ENCODE assay signal across 36 cellular contexts in the genomic region with DNA sequence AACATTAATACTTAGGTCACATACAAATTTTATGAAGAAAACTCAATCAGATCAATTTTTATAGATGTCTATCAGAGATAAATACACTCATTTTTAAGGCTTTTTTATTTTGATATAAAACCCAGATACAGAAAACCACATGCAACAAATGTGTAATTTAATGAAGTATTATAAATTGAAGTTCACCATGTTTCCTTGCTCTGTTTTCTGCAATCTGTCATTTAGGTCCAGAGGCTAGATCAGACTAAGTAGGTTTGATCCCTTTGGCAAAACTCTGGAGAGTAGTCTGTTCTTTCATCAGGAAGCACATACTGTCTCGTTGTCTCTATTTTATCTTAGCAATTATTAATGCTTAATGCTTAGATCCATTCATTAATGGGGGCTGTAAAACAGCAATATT.
"Had no signal": no experiment of that assay in that cellular context is flagged by ENCODE, and none has a peak within 500 bp of the region (broad histone marks: within the 10 kb centered on the region; RNA-seq: fewer than 3 reads in every experiment).

No MANE protein-coding gene starts in this region.

- H3K9me3 Mint-ChIP-seq: activated naive CD4-positive, alpha-beta T cell treated with anti-CD3 and anti-CD28 coated beads, Interleukin-2, amount 10 ng/mL, durations not matched to agents 7 days and 5 days; activated naive CD4-positive, alpha-beta T cell treated with anti-CD3 and anti-CD28 coated beads, Interleukin-2, amount 50 U/mL, for 24 hours; activated naive CD8-positive, alpha-beta T cell treated with anti-CD3 and anti-CD28 coated beads for 36 hours; activated naive CD8-positive, alpha-beta T cell treated with anti-CD3 and anti-CD28 coated beads, Interleukin-2, amount 10 ng/mL, durations not matched to agents 7 days and 5 days; activated naive CD8-positive, alpha-beta T cell treated with anti-CD3 and anti-CD28 coated beads, Interleukin-2, amount 50 U/mL, for 24 hours; activated T-cell treated with anti-CD3 and anti-CD28 coated beads, Interleukin-2, amount 50 U/mL, for 4 hours; activated T-cell treated with anti-CD3 and anti-CD28 coated beads, Interleukin-2, amount 50 U/mL, for 72 hours; activated T-helper 17 cell treated with anti-CD3 and anti-CD28 coated beads, Interleukin-2, amount 50 U/mL, for 72 hours; central memory CD8-positive, alpha-beta T cell had no signal

- H3K27me3 Mint-ChIP-seq: activated naive CD4-positive, alpha-beta T cell treated with anti-CD3 and anti-CD28 coated beads, Interleukin-2, amount 10 ng/mL, durations not matched to agents 7 days and 5 days; activated naive CD4-positive, alpha-beta T cell treated with anti-CD3 and anti-CD28 coated beads, Interleukin-2, amount 50 U/mL, for 24 hours; activated naive CD8-positive, alpha-beta T cell; activated naive CD8-positive, alpha-beta T cell treated with anti-CD3 and anti-CD28 coated beads for 36 hours; activated naive CD8-positive, alpha-beta T cell treated with anti-CD3 and anti-CD28 coated beads, Interleukin-2, amount 10 ng/mL, durations not matched to agents 7 days and 5 days; activated naive CD8-positive, alpha-beta T cell treated with anti-CD3 and anti-CD28 coated beads, Interleukin-2, amount 50 U/mL, for 24 hours; activated T-helper 17 cell treated with anti-CD3 and anti-CD28 coated beads, Interleukin-2, amount 50 U/mL, for 72 hours; brain; central memory CD8-positive, alpha-beta T cell had no signal

- H3K27ac Mint-ChIP-seq: activated naive CD4-positive, alpha-beta T cell treated with anti-CD3 and anti-CD28 coated beads for 36 hours; activated naive CD4-positive, alpha-beta T cell treated with anti-CD3 and anti-CD28 coated beads, Interleukin-2, amount 10 ng/mL, durations not matched to agents 7 days and 5 days; activated naive CD4-positive, alpha-beta T cell treated with anti-CD3 and anti-CD28 coated beads, Interleukin-2, amount 50 U/mL, for 24 hours; activated naive CD4-positive, alpha-beta T cell treated with anti-CD3 and anti-CD28 coated beads, Interleukin-2, amount 50 U/mL, for 72 hours; activated naive CD8-positive, alpha-beta T cell; activated naive CD8-positive, alpha-beta T cell treated with anti-CD3 and anti-CD28 coated beads for 36 hours; activated naive CD8-positive, alpha-beta T cell treated with anti-CD3 and anti-CD28 coated beads, Interleukin-2, amount 10 ng/mL, durations not matched to agents 7 days and 5 days; activated naive CD8-positive, alpha-beta T cell treated with anti-CD3 and anti-CD28 coated beads, Interleukin-2, amount 50 U/mL, for 24 hours; activated T-cell treated with anti-CD3 and anti-CD28 coated beads, Interleukin-2, amount 50 U/mL, for 72 hours; activated T-helper 1 cell treated with anti-CD3 and anti-CD28 coated beads, Interleukin-12 subunit alpha, Interleukin-12 subunit beta, Interleukin-2, Interleukin-4 antibody, amounts not matched to agents 30 ng/mL and 10 ng/mL and 1 ng/mL, durations not matched to agents 14 hours and 24 hours and 36 hours; activated T-helper 17 cell treated with anti-CD3 and anti-CD28 coated beads, Interleukin-2, amount 50 U/mL, for 72 hours; activated T-helper 2 cell treated with anti-CD3 and anti-CD28 coated beads, Interferon-gamma antibody, Interleukin-2, Interleukin-4, amounts not matched to agents 10 μg/mL and 5 μg/mL and 100 μg/mL, durations not matched to agents 14 hours and 24 hours and 36 hours; brain had no signal

- H3K4me1 Mint-ChIP-seq: activated naive CD4-positive, alpha-beta T cell treated with anti-CD3 and anti-CD28 coated beads, Interleukin-2, amount 10 ng/mL, durations not matched to agents 7 days and 5 days; activated naive CD4-positive, alpha-beta T cell treated with anti-CD3 and anti-CD28 coated beads, Interleukin-2, amount 50 U/mL, for 24 hours; activated naive CD8-positive, alpha-beta T cell treated with anti-CD3 and anti-CD28 coated beads for 36 hours; activated naive CD8-positive, alpha-beta T cell treated with anti-CD3 and anti-CD28 coated beads, Interleukin-2, amount 10 ng/mL, durations not matched to agents 7 days and 5 days; activated naive CD8-positive, alpha-beta T cell treated with anti-CD3 and anti-CD28 coated beads, Interleukin-2, amount 50 U/mL, for 24 hours; activated T-helper 17 cell treated with anti-CD3 and anti-CD28 coated beads, Interleukin-2, amount 50 U/mL, for 72 hours; central memory CD8-positive, alpha-beta T cell had no signal

- H3K27ac ChIP-seq: adrenal gland, ascending aorta, body of pancreas, brain microvascular endothelial cell, breast epithelium, cardiac muscle cell had no signal

- H3K9me3 ChIP-seq: adrenal gland, ascending aorta, body of pancreas, breast epithelium had no signal

- DNase-seq: activated effector memory CD4-positive, alpha-beta T cell treated with anti-CD3 and anti-CD28 coated beads, Interleukin-2, amount 50 U/mL, for 16 hours; activated effector memory CD4-positive, alpha-beta T cell treated with Interleukin-2 at 50 U/mL for 16 hours; activated gamma-delta T cell; activated gamma-delta T cell treated with Interleukin-2 at 50 U/mL for 16 hours; activated naive CD4-positive, alpha-beta T cell; activated naive CD4-positive, alpha-beta T cell treated with anti-CD3 and anti-CD28 coated beads for 36 hours; activated naive CD4-positive, alpha-beta T cell treated with anti-CD3 and anti-CD28 coated beads, Interleukin-2, amount 10 ng/mL, durations not matched to agents 7 days and 5 days; activated naive CD4-positive, alpha-beta T cell treated with anti-CD3 and anti-CD28 coated beads, Interleukin-2, amount 50 U/mL, for 16 hours; activated naive CD4-positive, alpha-beta T cell treated with Interleukin-2 at 50 U/mL for 16 hours; activated naive CD8-positive, alpha-beta T cell treated with anti-CD3 and anti-CD28 coated beads for 36 hours; activated naive CD8-positive, alpha-beta T cell treated with anti-CD3 and anti-CD28 coated beads, Interleukin-2, amount 10 ng/mL, durations not matched to agents 7 days and 5 days; activated naive CD8-positive, alpha-beta T cell treated with anti-CD3 and anti-CD28 coated beads, Interleukin-2, amount 50 U/mL, for 24 hours; activated T-cell treated with anti-CD3 and anti-CD28 coated beads, Interleukin-2, amount 50 U/mL, for 4 hours; activated T-cell treated with anti-CD3 and anti-CD28 coated beads, Interleukin-2, amount 50 U/mL, for 48 hours; activated T-cell treated with anti-CD3 and anti-CD28 coated beads, Interleukin-2, amount 50 U/mL, for 72 hours; adrenal gland; amniotic stem cell; amygdala; anterior cingulate cortex; aorta; body of pancreas; brain microvascular endothelial cell; caudate nucleus; central memory CD4-positive, alpha-beta T cell; cerebellar nuclear complex had no signal

- H3K36me3 ChIP-seq: adrenal gland, ascending aorta, brain microvascular endothelial cell, breast epithelium, cardiac muscle cell had no signal

- H3K36me3 Mint-ChIP-seq: activated naive CD4-positive, alpha-beta T cell treated with anti-CD3 and anti-CD28 coated beads, Interleukin-2, amount 10 ng/mL, durations not matched to agents 7 days and 5 days; activated naive CD4-positive, alpha-beta T cell treated with anti-CD3 and anti-CD28 coated beads, Interleukin-2, amount 50 U/mL, for 24 hours; activated naive CD4-positive, alpha-beta T cell treated with anti-CD3 and anti-CD28 coated beads, Interleukin-2, amount 50 U/mL, for 72 hours; activated naive CD8-positive, alpha-beta T cell; activated naive CD8-positive, alpha-beta T cell treated with anti-CD3 and anti-CD28 coated beads for 36 hours; activated naive CD8-positive, alpha-beta T cell treated with anti-CD3 and anti-CD28 coated beads, Interleukin-2, amount 10 ng/mL, durations not matched to agents 7 days and 5 days had no signal

- H3K4me3 ChIP-seq: adrenal gland, ascending aorta, body of pancreas, breast epithelium, cardiac muscle cell had no signal

- H3K27me3 ChIP-seq: adrenal gland, ascending aorta, body of pancreas, brain microvascular endothelial cell, breast epithelium, cardiac muscle cell had no signal

- H3K4me1 ChIP-seq: adrenal gland, ascending aorta, body of pancreas, breast epithelium had no signal

- ATAC-seq: activated naive CD4-positive, alpha-beta T cell treated with anti-CD3 and anti-CD28 coated beads, Interleukin-2, amount 50 U/mL, for 72 hours; activated naive CD8-positive, alpha-beta T cell treated with anti-CD3 and anti-CD28 coated beads, Interleukin-2, amount 50 U/mL, for 24 hours; activated T-cell treated with anti-CD3 and anti-CD28 coated beads, Interleukin-2, amount 50 U/mL, for 4 hours; activated T-cell treated with anti-CD3 and anti-CD28 coated beads, Interleukin-2, amount 50 U/mL, for 72 hours; activated T-helper 17 cell treated with anti-CD3 and anti-CD28 coated beads, Interleukin-2, amount 50 U/mL, for 72 hours; body of pancreas had no signal

- H3K4me3 Mint-ChIP-seq: activated naive CD4-positive, alpha-beta T cell treated with anti-CD3 and anti-CD28 coated beads for 36 hours; activated naive CD4-positive, alpha-beta T cell treated with anti-CD3 and anti-CD28 coated beads, Interleukin-2, amount 10 ng/mL, durations not matched to agents 7 days and 5 days; activated naive CD4-positive, alpha-beta T cell treated with anti-CD3 and anti-CD28 coated beads, Interleukin-2, amount 50 U/mL, for 24 hours; activated naive CD8-positive, alpha-beta T cell; activated naive CD8-positive, alpha-beta T cell treated with anti-CD3 and anti-CD28 coated beads for 36 hours; activated naive CD8-positive, alpha-beta T cell treated with anti-CD3 and anti-CD28 coated beads, Interleukin-2, amount 10 ng/mL, durations not matched to agents 7 days and 5 days; activated naive CD8-positive, alpha-beta T cell treated with anti-CD3 and anti-CD28 coated beads, Interleukin-2, amount 50 U/mL, for 24 hours; activated T-cell treated with anti-CD3 and anti-CD28 coated beads, Interleukin-2, amount 50 U/mL, for 4 hours; activated T-cell treated with anti-CD3 and anti-CD28 coated beads, Interleukin-2, amount 50 U/mL, for 72 hours; activated T-helper 1 cell treated with anti-CD3 and anti-CD28 coated beads, Interleukin-12 subunit alpha, Interleukin-12 subunit beta, Interleukin-2, Interleukin-4 antibody, amounts not matched to agents 30 ng/mL and 10 ng/mL and 1 ng/mL, durations not matched to agents 14 hours and 24 hours and 36 hours; activated T-helper 17 cell treated with anti-CD3 and anti-CD28 coated beads, Interleukin-2, amount 50 U/mL, for 72 hours; brain; central memory CD8-positive, alpha-beta T cell had no signal
